ENCODE assay signal across 8 cellular contexts in the genomic region with DNA sequence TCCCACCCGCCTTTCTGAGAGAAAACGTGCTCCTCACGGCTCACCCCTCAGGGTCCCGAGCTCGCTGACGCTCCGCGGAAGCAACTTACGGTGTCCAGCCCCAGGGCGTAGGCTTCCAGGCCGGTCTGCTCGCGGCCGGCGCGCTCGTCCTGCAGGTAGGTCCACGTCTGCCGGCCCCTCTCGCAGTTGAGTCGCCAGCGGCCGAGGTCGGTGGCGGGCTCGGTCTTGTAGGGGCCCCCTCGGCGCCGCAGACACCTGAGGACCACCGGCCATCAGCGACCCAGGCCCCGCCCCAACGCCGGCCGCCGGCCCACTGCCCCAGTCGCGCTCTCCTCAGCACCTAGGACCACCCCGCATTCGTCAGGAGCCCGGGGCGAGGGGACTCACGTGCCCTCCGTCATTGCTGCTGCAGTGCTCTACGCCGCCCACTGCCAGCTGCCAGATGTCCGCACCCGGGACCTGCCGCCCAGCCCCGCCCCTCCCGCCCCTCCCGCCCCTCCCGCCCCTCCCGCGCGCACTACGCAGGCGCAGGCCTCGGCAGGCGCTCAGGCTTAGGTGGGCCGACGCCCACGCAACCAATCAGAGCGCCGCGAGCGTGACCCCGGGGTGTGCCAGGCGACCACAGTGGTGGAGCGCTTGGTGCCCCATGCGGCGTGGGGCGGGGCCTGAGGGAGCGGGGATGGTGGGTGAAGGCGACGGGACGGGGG. TPM values are rescaled to one million over a fixed set of nuclear protein-coding genes. Genes with fewer than 3 reads are reported as not detected.
DNase-seq lines count a peak whose midpoint lies in the region; ATAC-seq and TF ChIP-seq lines count a peak whose summit lies in the region.

A gene (minus strand): TSS at position 430 of the 707 bp plus-strand sequence. CDS start 29 bp downstream, at position 401.

- H2AFZ ChIP-seq in neural progenitor cell (replicated peaks): peak within 1 kb of the TSS; percentile 88

- DNase-seq in GDM1 (lab: John Stamatoyannopoulos, UW) (peak; percentile 97), HEK293T (ENCODE audit: extremely low spot score) (peak; percentile 99), MV-4-11 (lab: John Stamatoyannopoulos, UW) (peak; percentile 95), SJSA1 (ENCODE audit: low read depth in 1 of 2, low spot score in 2 of 2) (peak; percentile 74 to 99), foreskin keratinocyte (peak; percentile 81 to 90), neural progenitor cell (ENCODE audit: low spot score) (peak; percentile 99)
- peak; percentile 79 to 98 (median 89) for DNase-seq in activated naive CD4-positive, alpha-beta T cell (lab: John Stamatoyannopoulos, UW)

- H3K9me3 ChIP-seq in SJSA1 (replicated peaks) (0 out of 2 replicates have a peak, but pooled peaks cover 2% of the 10 kb centered on the region), neural progenitor cell (ENCODE audit: low read depth) (peaks cover 3% of the 10 kb centered on the region), stomach smooth muscle (ENCODE audit: control insufficient read depth in 2 of 2, low read length in 2 of 2) (no peaks in the 10 kb centered on the region)

- ATAC-seq in foreskin keratinocyte: peak; percentile 80

- peaks cover 23% of the 10 kb centered on the region for H3F3A ChIP-seq in neural progenitor cell (ENCODE audit: low read depth)

- H3K27ac ChIP-seq in SJSA1 (peak within 1 kb of the TSS; percentile 47), foreskin keratinocyte (peak within 1 kb of the TSS; percentile 86), neural progenitor cell (peak within 1 kb of the TSS; percentile 82), stomach smooth muscle (ENCODE audit: low read length) (peak within 1 kb of the TSS; percentile 67)

- peaks cover 54% of the 10 kb centered on the region for H3K36me3 Mint-ChIP-seq in neural progenitor cell

- no peaks in the 10 kb centered on the region for H4K20me1 ChIP-seq in neural progenitor cell (ENCODE audit: low read depth)

- H3K79me2 ChIP-seq in neural progenitor cell (ENCODE audit: low read depth): peaks cover 47% of the 10 kb centered on the region

- no peak for TF ChIP-seq CTCF in foreskin keratinocyte (conservative IDR thresholded peaks at IDR 0.05)
- no peak for TF ChIP-seq CTCF in neural progenitor cell (IDR thresholded peaks at IDR 0.05)

- H3K36me3 ChIP-seq in SJSA1 (peaks cover 12% of the 10 kb centered on the region), neural progenitor cell (peaks cover 14% of the 10 kb centered on the region), stomach smooth muscle (ENCODE audit: control insufficient read depth in 2 of 2, insufficient read depth in 2 of 2, low read length in 2 of 2) (peaks cover 2 to 5% of the 10 kb centered on the region in 2 donors)

- H3K4me1 Mint-ChIP-seq in neural progenitor cell: peaks cover 39% of the 10 kb centered on the region

- peak within 1 kb of the TSS; percentile 98 for H3K27ac Mint-ChIP-seq in neural progenitor cell

- H3K4me1 ChIP-seq in SJSA1 (replicated peaks) (peaks cover 27% of the 10 kb centered on the region), foreskin keratinocyte (peaks cover 20% of the 10 kb centered on the region), neural progenitor cell (peaks cover 15% of the 10 kb centered on the region), stomach smooth muscle (ENCODE audit: control insufficient read depth, insufficient read depth, low read length) (peaks cover 21% of the 10 kb centered on the region)

- peak within 1 kb of the TSS; percentile 9 for H3K9ac ChIP-seq in neural progenitor cell
- peak within 1 kb of the TSS; percentile 66 to 74 for H3K9ac ChIP-seq in stomach smooth muscle (ENCODE audit: low read length in 2 of 2)

- POLR2A ChIA-PET in HEK293T (lab: Yijun Ruan, JAX): interaction anchor here (1.4 kb wide), 1 partner anchor 85 kb away, joined by 4 read pairs; no protein-coding TSS in a partner anchor

- peaks cover 14% of the 10 kb centered on the region for H3K27me3 Mint-ChIP-seq in neural progenitor cell (ENCODE audit: insufficient read depth, low read depth)

- H3K4me3 Mint-ChIP-seq in neural progenitor cell: peak within 1 kb of the TSS; percentile 92

- H3K27me3 ChIP-seq in SJSA1 (replicated peaks): no peaks in the 10 kb centered on the region
- H3K27me3 ChIP-seq in foreskin keratinocyte: no peaks in the 10 kb centered on the region
- H3K27me3 ChIP-seq in neural progenitor cell: no peaks in the 10 kb centered on the region
- no peaks in the 10 kb centered on the region for H3K27me3 ChIP-seq in stomach smooth muscle (ENCODE audit: control insufficient read depth in 1 of 2, insufficient read depth in 2 of 2, low read length in 2 of 2)

- CTCF ChIA-PET in HEK293T (lab: Yijun Ruan, JAX): no interaction called here

- H3K9me3 Mint-ChIP-seq in neural progenitor cell: peaks cover 43% of the 10 kb centered on the region

- H3K4me2 ChIP-seq in neural progenitor cell: peak within 1 kb of the TSS; percentile 90

- H3K4me3 ChIP-seq in SJSA1 (peak within 1 kb of the TSS; percentile 98), neural progenitor cell (peak within 1 kb of the TSS; percentile 70), stomach smooth muscle (ENCODE audit: low read length in 2 of 2) (peak within 1 kb of the TSS; percentile 64 to 90)

TF ChIP-seq in HEK293T, 16 proteins besides CTCF, POLR2A, EP300 and RAD21:
- no peak for TF ChIP-seq SP1 (IDR thresholded peaks at IDR 0.05)
- TF ChIP-seq L3MBTL2 (conservative IDR thresholded peaks at IDR 0.05): peak; percentile 92

RNA-seq across cellular contexts. Expression of the gene that starts here (rescaled TPM):
- 27.3 and 33.3 TPM in 2 replicates for total RNA-seq in SJSA1 (2014; rRNA removed; shearing (Covaris generic))
- 152 and 172 TPM in 2 replicates for total RNA-seq in foreskin keratinocyte
- polyA plus RNA-seq in foreskin keratinocyte: 118 and 129 TPM in 2 replicates
- total RNA-seq in neural progenitor cell (ENCODE audit: low replicate concordance): 26.7 and 90.5 TPM in 2 replicates

Comparison
In these comparisons a context has a peak if more than half of its experiments do, and no peak if none do; other contexts are left out.
1. Peak in every context shown above with its lines: DNase-seq, ATAC-seq, H3K4me3 ChIP-seq and H3K27ac ChIP-seq.